1 cellular context compared by ENCODE assay signal in genomic region chr1:57536749-57537423, GRCh38.
A peak's percentile ranks its signal among the peaks of the same experiment; 100 is the strongest.
TF ChIP-seq lines count a peak whose summit lies in the region.

No MANE protein-coding gene starts in this region.

TF ChIP-seq in HepG2, 621 proteins besides CTCF, POLR2A, EP300 and RAD21:
- TF ChIP-seq ZBTB20 (CRISPR knock-in tag; IDR thresholded peaks at IDR 0.05; ENCODE audit: borderline replicate concordance, low read depth) (no peak), CREB1 (IDR thresholded peaks at IDR 0.05) (peak; percentile 45), CREB1 (CRISPR knock-in tag; IDR thresholded peaks at IDR 0.05) (no peak), ZNF569 (CRISPR knock-in tag; IDR thresholded peaks at IDR 0.05; ENCODE audit: borderline replicate concordance) (no peak)
